Comparison of ENCODE assay signal across 11 cellular contexts in the genomic region with DNA sequence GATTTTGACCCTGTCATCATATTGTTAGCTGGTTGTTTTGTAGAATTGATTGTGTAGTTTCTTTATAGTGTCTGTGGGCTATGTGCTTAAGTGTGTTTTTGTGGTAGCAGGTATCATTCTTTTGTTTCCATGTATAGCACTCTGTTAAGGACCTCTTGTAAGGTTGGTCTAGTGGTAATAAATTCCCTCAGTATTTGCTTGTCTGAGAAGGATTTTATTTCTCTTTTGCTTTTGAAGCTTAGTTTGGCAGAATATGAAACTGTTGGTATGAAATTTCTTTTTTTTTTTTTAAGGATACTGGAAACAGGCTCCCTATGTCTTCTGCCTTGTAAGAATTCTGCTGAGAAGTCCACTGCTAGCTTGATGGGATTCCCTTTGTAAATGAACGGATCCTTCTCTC.
"Had no signal": no experiment of that assay in that cellular context is flagged by ENCODE, and none has a peak within 500 bp of the region (broad histone marks: within the 10 kb centered on the region; RNA-seq: fewer than 3 reads in every experiment).

No MANE protein-coding gene starts in this region.

- DNase-seq: GM23248, GOT3, H7, H9, HCEC 1CT, HFFc6 had no signal

- H3K4me2 ChIP-seq: GM23338 had no signal

- H3K4me1 ChIP-seq: HAP-1 had no signal

- H3K4me3 ChIP-seq: GM23248, GM23338, HAP-1 had no signal

- ATAC-seq: GM23338, HCT116 had no signal

- H3K36me3 ChIP-seq: HAP-1 had no signal

- FAIRE-seq: H1, H54 had no signal

- H3K9me3 ChIP-seq: HAP-1 had no signal

- H3K9ac ChIP-seq: GM23248 had no signal

- H2AFZ ChIP-seq: GM23248, GM23338 had no signal

- H3K27ac ChIP-seq: GM23248 had no signal
